1 cellular context compared by ENCODE assay signal in the genomic region with DNA sequence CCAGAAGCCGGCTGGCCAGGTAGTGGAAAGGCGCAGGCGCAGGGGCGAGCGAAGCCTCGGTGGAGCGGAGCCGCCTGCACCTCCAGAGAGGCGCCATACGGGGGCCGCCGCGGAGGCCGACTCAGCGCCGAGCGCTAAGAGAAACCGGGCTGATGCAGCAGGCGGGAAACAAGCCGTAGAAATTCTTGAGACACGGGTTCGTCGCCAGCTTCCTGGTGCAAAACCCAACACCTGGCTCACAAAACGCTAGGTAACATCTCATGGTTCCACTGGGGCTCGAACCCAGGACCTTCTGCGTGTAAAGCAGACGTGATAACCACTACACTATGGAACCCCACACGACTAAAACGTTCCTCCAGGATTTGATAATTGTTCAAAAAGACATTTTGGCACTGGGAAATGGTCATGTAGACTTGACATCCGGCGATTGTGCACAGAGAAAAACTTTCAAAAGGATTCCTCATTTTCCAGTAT.
TF ChIP-seq lines count a peak whose summit lies in the region.

No MANE protein-coding gene starts in this region.

TF ChIP-seq in HepG2, 621 proteins besides CTCF, POLR2A, EP300 and RAD21 (continued from another document and continues in another):
- TF ChIP-seq, protein P1, sequence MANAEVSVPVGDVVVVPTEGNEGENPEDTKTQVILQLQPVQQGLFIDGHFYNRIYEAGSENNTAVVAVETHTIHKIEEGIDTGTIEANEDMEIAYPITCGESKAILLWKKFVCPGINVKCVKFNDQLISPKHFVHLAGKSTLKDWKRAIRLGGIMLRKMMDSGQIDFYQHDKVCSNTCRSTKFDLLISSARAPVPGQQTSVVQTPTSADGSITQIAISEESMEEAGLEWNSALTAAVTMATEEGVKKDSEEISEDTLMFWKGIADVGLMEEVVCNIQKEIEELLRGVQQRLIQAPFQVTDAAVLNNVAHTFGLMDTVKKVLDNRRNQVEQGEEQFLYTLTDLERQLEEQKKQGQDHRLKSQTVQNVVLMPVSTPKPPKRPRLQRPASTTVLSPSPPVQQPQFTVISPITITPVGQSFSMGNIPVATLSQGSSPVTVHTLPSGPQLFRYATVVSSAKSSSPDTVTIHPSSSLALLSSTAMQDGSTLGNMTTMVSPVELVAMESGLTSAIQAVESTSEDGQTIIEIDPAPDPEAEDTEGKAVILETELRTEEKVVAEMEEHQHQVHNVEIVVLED (CRISPR knock-in tag; IDR thresholded peaks at IDR 0.05; ENCODE audit: borderline replicate concordance): no peak; the same call in 1 of the 2 replicates
- TF ChIP-seq ZNF788 (CRISPR knock-in tag; IDR thresholded peaks at IDR 0.05; ENCODE audit: borderline replicate concordance): peak; percentile 90
- peak; percentile 66 for TF ChIP-seq GABPB1 (CRISPR knock-in tag; IDR thresholded peaks at IDR 0.05)
- TF ChIP-seq, protein P2, sequence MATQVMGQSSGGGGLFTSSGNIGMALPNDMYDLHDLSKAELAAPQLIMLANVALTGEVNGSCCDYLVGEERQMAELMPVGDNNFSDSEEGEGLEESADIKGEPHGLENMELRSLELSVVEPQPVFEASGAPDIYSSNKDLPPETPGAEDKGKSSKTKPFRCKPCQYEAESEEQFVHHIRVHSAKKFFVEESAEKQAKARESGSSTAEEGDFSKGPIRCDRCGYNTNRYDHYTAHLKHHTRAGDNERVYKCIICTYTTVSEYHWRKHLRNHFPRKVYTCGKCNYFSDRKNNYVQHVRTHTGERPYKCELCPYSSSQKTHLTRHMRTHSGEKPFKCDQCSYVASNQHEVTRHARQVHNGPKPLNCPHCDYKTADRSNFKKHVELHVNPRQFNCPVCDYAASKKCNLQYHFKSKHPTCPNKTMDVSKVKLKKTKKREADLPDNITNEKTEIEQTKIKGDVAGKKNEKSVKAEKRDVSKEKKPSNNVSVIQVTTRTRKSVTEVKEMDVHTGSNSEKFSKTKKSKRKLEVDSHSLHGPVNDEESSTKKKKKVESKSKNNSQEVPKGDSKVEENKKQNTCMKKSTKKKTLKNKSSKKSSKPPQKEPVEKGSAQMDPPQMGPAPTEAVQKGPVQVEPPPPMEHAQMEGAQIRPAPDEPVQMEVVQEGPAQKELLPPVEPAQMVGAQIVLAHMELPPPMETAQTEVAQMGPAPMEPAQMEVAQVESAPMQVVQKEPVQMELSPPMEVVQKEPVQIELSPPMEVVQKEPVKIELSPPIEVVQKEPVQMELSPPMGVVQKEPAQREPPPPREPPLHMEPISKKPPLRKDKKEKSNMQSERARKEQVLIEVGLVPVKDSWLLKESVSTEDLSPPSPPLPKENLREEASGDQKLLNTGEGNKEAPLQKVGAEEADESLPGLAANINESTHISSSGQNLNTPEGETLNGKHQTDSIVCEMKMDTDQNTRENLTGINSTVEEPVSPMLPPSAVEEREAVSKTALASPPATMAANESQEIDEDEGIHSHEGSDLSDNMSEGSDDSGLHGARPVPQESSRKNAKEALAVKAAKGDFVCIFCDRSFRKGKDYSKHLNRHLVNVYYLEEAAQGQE (IDR thresholded peaks at IDR 0.05; ENCODE audit: borderline replicate concordance in 1 of 2, low read depth in 1 of 2, low read length in 2 of 2): no peak; a peak in 1 of 4 replicates
- TF ChIP-seq GTF3A (CRISPR knock-in tag; conservative IDR thresholded peaks at IDR 0.05): peak; percentile 97
- TF ChIP-seq, protein P3, sequence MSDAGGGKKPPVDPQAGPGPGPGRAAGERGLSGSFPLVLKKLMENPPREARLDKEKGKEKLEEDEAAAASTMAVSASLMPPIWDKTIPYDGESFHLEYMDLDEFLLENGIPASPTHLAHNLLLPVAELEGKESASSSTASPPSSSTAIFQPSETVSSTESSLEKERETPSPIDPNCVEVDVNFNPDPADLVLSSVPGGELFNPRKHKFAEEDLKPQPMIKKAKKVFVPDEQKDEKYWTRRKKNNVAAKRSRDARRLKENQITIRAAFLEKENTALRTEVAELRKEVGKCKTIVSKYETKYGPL (CRISPR knock-in tag; IDR thresholded peaks at IDR 0.05): no peak
- no peak for TF ChIP-seq REXO4 (CRISPR knock-in tag; IDR thresholded peaks at IDR 0.05; ENCODE audit: borderline replicate concordance)
- no peak for TF ChIP-seq ZNF75D (CRISPR knock-in tag; IDR thresholded peaks at IDR 0.05; ENCODE audit: borderline replicate concordance)
- TF ChIP-seq PRPF4 (IDR thresholded peaks at IDR 0.05; ENCODE audit: low read depth, low read length, poor library complexity, severe bottlenecking): peak; percentile 60
- peak; percentile 59; the same call in 1 of the 2 replicates for TF ChIP-seq SNAI1 (CRISPR knock-in tag; IDR thresholded peaks at IDR 0.05; ENCODE audit: borderline replicate concordance)
- TF ChIP-seq CCAR2 (optimal IDR thresholded peaks at IDR 0.05; ENCODE audit: low read depth, low read length): no peak
- TF ChIP-seq, protein P4, sequence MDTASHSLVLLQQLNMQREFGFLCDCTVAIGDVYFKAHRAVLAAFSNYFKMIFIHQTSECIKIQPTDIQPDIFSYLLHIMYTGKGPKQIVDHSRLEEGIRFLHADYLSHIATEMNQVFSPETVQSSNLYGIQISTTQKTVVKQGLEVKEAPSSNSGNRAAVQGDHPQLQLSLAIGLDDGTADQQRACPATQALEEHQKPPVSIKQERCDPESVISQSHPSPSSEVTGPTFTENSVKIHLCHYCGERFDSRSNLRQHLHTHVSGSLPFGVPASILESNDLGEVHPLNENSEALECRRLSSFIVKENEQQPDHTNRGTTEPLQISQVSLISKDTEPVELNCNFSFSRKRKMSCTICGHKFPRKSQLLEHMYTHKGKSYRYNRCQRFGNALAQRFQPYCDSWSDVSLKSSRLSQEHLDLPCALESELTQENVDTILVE (CRISPR knock-in tag; IDR thresholded peaks at IDR 0.05): peak; percentile 58; the same call in 1 of the 2 replicates
- no peak for TF ChIP-seq SPEN (CRISPR knock-in tag; IDR thresholded peaks at IDR 0.05; ENCODE audit: low read depth)
- peak; percentile 96 for TF ChIP-seq ZNF556 (CRISPR knock-in tag; IDR thresholded peaks at IDR 0.05; ENCODE audit: borderline replicate concordance)
- TF ChIP-seq, protein P5, sequence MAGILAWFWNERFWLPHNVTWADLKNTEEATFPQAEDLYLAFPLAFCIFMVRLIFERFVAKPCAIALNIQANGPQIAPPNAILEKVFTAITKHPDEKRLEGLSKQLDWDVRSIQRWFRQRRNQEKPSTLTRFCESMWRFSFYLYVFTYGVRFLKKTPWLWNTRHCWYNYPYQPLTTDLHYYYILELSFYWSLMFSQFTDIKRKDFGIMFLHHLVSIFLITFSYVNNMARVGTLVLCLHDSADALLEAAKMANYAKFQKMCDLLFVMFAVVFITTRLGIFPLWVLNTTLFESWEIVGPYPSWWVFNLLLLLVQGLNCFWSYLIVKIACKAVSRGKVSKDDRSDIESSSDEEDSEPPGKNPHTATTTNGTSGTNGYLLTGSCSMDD (CRISPR knock-in tag; IDR thresholded peaks at IDR 0.05): no peak
- TF ChIP-seq ZNF792 (CRISPR knock-in tag; IDR thresholded peaks at IDR 0.05): peak; percentile 79
- TF ChIP-seq HOXA3 (CRISPR knock-in tag; IDR thresholded peaks at IDR 0.05): 0 out of 2 replicates have a peak, but pooled peaks have one; percentile 58
- TF ChIP-seq HIVEP1 (CRISPR knock-in tag; IDR thresholded peaks at IDR 0.05): no peak
- TF ChIP-seq, protein P6, sequence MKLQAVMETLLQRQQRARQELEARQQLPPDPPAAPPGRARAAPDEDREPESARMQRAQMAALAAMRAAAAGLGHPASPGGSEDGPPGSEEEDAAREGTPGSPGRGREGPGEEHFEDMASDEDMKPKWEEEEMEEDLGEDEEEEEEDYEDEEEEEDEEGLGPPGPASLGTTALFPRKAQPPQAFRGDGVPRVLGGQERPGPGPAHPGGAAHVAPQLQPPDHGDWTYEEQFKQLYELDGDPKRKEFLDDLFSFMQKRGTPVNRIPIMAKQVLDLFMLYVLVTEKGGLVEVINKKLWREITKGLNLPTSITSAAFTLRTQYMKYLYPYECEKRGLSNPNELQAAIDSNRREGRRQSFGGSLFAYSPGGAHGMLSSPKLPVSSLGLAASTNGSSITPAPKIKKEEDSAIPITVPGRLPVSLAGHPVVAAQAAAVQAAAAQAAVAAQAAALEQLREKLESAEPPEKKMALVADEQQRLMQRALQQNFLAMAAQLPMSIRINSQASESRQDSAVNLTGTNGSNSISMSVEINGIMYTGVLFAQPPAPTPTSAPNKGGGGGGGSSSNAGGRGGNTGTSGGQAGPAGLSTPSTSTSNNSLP (IDR thresholded peaks at IDR 0.05; ENCODE audit: low read depth, low read length): no peak
- no peak for TF ChIP-seq SOX13 (IDR thresholded peaks at IDR 0.05)
- peak in 1 of 2 experiments; percentile 50; a peak in 2 of 4 replicates for TF ChIP-seq SOX13 (CRISPR knock-in tag; conservative IDR thresholded peaks at IDR 0.05 in 1 of 2, IDR thresholded peaks at IDR 0.05 in 1 of 2)
- peak; percentile 90; the same call in 1 of the 2 replicates for TF ChIP-seq ZFP36L1 (CRISPR knock-in tag; IDR thresholded peaks at IDR 0.05)
- TF ChIP-seq ZNF441 (CRISPR knock-in tag; IDR thresholded peaks at IDR 0.05; ENCODE audit: borderline replicate concordance): no peak
- no peak for TF ChIP-seq NCOR1 (IDR thresholded peaks at IDR 0.05; ENCODE audit: borderline replicate concordance, low read length)
- TF ChIP-seq MTF1 (CRISPR knock-in tag; IDR thresholded peaks at IDR 0.05): peak; percentile 70; the same call in 1 of the 2 replicates
- no peak for TF ChIP-seq ZNF468 (CRISPR knock-in tag; IDR thresholded peaks at IDR 0.05)
- no peak for TF ChIP-seq ZNF224 (CRISPR knock-in tag; IDR thresholded peaks at IDR 0.05)
- peak; percentile 92; the same call in 1 of the 2 replicates for TF ChIP-seq ZSCAN31 (CRISPR knock-in tag; IDR thresholded peaks at IDR 0.05; ENCODE audit: low read depth)
- TF ChIP-seq SMARCE1 (IDR thresholded peaks at IDR 0.05; ENCODE audit: borderline replicate concordance): no peak
- TF ChIP-seq, protein P7, sequence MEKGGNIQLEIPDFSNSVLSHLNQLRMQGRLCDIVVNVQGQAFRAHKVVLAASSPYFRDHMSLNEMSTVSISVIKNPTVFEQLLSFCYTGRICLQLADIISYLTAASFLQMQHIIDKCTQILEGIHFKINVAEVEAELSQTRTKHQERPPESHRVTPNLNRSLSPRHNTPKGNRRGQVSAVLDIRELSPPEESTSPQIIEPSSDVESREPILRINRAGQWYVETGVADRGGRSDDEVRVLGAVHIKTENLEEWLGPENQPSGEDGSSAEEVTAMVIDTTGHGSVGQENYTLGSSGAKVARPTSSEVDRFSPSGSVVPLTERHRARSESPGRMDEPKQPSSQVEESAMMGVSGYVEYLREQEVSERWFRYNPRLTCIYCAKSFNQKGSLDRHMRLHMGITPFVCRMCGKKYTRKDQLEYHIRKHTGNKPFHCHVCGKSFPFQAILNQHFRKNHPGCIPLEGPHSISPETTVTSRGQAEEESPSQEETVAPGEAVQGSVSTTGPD (CRISPR knock-in tag; IDR thresholded peaks at IDR 0.05): 0 out of 2 replicates have a peak, but pooled peaks have one; percentile 19
- TF ChIP-seq RELA (CRISPR knock-in tag; IDR thresholded peaks at IDR 0.05): no peak
- peak; percentile 83; the same call in 1 of the 2 replicates for TF ChIP-seq ZNF766 (CRISPR knock-in tag; IDR thresholded peaks at IDR 0.05; ENCODE audit: borderline replicate concordance)
- no peak; the same call in 1 of the 2 replicates for TF ChIP-seq ESRRA (CRISPR knock-in tag; IDR thresholded peaks at IDR 0.05; ENCODE audit: low read depth)
- TF ChIP-seq, protein P8, sequence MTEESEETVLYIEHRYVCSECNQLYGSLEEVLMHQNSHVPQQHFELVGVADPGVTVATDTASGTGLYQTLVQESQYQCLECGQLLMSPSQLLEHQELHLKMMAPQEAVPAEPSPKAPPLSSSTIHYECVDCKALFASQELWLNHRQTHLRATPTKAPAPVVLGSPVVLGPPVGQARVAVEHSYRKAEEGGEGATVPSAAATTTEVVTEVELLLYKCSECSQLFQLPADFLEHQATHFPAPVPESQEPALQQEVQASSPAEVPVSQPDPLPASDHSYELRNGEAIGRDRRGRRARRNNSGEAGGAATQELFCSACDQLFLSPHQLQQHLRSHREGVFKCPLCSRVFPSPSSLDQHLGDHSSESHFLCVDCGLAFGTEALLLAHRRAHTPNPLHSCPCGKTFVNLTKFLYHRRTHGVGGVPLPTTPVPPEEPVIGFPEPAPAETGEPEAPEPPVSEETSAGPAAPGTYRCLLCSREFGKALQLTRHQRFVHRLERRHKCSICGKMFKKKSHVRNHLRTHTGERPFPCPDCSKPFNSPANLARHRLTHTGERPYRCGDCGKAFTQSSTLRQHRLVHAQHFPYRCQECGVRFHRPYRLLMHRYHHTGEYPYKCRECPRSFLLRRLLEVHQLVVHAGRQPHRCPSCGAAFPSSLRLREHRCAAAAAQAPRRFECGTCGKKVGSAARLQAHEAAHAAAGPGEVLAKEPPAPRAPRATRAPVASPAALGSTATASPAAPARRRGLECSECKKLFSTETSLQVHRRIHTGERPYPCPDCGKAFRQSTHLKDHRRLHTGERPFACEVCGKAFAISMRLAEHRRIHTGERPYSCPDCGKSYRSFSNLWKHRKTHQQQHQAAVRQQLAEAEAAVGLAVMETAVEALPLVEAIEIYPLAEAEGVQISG (CRISPR knock-in tag; IDR thresholded peaks at IDR 0.05): peak; percentile 60
- TF ChIP-seq, protein P9, sequence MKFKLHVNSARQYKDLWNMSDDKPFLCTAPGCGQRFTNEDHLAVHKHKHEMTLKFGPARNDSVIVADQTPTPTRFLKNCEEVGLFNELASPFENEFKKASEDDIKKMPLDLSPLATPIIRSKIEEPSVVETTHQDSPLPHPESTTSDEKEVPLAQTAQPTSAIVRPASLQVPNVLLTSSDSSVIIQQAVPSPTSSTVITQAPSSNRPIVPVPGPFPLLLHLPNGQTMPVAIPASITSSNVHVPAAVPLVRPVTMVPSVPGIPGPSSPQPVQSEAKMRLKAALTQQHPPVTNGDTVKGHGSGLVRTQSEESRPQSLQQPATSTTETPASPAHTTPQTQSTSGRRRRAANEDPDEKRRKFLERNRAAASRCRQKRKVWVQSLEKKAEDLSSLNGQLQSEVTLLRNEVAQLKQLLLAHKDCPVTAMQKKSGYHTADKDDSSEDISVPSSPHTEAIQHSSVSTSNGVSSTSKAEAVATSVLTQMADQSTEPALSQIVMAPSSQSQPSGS (CRISPR knock-in tag; IDR thresholded peaks at IDR 0.05): peak; percentile 54
- peak; percentile 48 for TF ChIP-seq IRF2 (CRISPR knock-in tag; IDR thresholded peaks at IDR 0.05)
- no peak for TF ChIP-seq AGO2 (optimal IDR thresholded peaks at IDR 0.05; ENCODE audit: low read depth, low read length)
- TF ChIP-seq ZNF749 (CRISPR knock-in tag; IDR thresholded peaks at IDR 0.05; ENCODE audit: borderline replicate concordance): peak; percentile 89; the same call in 1 of the 2 replicates
- TF ChIP-seq, protein P10, sequence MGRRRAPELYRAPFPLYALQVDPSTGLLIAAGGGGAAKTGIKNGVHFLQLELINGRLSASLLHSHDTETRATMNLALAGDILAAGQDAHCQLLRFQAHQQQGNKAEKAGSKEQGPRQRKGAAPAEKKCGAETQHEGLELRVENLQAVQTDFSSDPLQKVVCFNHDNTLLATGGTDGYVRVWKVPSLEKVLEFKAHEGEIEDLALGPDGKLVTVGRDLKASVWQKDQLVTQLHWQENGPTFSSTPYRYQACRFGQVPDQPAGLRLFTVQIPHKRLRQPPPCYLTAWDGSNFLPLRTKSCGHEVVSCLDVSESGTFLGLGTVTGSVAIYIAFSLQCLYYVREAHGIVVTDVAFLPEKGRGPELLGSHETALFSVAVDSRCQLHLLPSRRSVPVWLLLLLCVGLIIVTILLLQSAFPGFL (CRISPR knock-in tag; IDR thresholded peaks at IDR 0.05): no peak
- no peak for TF ChIP-seq SOX6 (IDR thresholded peaks at IDR 0.05)
- peak; percentile 80 for TF ChIP-seq SOX6 (CRISPR knock-in tag; IDR thresholded peaks at IDR 0.05)
- peak; percentile 88 for TF ChIP-seq SMAD3 (CRISPR knock-in tag; IDR thresholded peaks at IDR 0.05)
- 0 out of 2 replicates have a peak, but pooled peaks have one; percentile 61 for TF ChIP-seq FIP1L1 (IDR thresholded peaks at IDR 0.05; ENCODE audit: borderline replicate concordance, insufficient read depth, low read depth, low read length)
- no peak; the same call in 1 of the 2 replicates for TF ChIP-seq ZKSCAN1 (IDR thresholded peaks at IDR 0.05; ENCODE audit: low read length)
- TF ChIP-seq STAT5B (CRISPR knock-in tag; IDR thresholded peaks at IDR 0.05): no peak
- TF ChIP-seq ZFP1 (CRISPR knock-in tag; IDR thresholded peaks at IDR 0.05): no peak
- TF ChIP-seq XRCC5 (optimal IDR thresholded peaks at IDR 0.05; ENCODE audit: low read length): peak; percentile 61
